ENCODE assay signal across 11 cellular contexts in the genomic region with DNA sequence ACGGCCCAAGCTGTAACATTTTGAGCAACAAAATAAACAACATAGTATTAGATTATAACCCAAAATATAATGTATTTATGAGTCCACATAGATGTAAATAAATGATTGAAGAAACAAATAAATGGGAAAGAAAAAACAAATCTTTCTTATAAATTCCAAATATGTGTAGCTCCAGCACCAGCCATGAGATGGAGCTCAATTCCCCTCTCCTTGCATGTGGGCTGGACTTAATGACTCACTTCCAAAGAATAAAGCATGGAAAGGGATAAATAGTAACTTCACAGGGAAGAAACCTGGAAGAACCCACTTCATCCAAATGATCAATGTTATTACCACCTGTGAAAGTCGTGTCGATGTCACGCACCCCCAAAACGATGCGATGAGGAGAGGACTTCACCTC.
DNase-seq lines count a peak whose midpoint lies in the region; ATAC-seq and TF ChIP-seq lines count a peak whose summit lies in the region.
"Had no signal": no experiment of that assay in that cellular context is flagged by ENCODE, and none has a peak within 500 bp of the region (broad histone marks: within the 10 kb centered on the region; RNA-seq: fewer than 3 reads in every experiment).

No MANE protein-coding gene starts in this region.

- H3K4me3 Mint-ChIP-seq in progenitor cell of endocrine pancreas (ENCODE audit: low read depth): no peak overlapping the region
- H3K4me3 Mint-ChIP-seq in stimulated activated effector memory CD8-positive, alpha-beta T cell treated with anti-CD3 and anti-CD28 coated beads, Interleukin-12 subunit alpha, Interleukin-12 subunit beta, amount 100 ng/mL, for 72 hours: no peak overlapping the region
- H3K4me3 Mint-ChIP-seq: stimulated activated naive CD8-positive, alpha-beta T cell treated with anti-CD3 and anti-CD28 coated beads, Interleukin-15, amount 100 ng/mL, for 72 hours; T-helper 1 cell treated with Interleukin-12 subunit alpha and Interleukin-12 subunit beta and Interleukin-4 antibody, amounts not matched to agents 30 μg/mL and 1 μg/mL, for 36 hours had no signal

- no peak overlapping the region for H3K27ac Mint-ChIP-seq in progenitor cell of endocrine pancreas
- no peak overlapping the region for H3K27ac Mint-ChIP-seq in stimulated activated effector memory CD8-positive, alpha-beta T cell treated with anti-CD3 and anti-CD28 coated beads, Interleukin-12 subunit alpha, Interleukin-12 subunit beta, amount 100 ng/mL, for 72 hours
- H3K27ac Mint-ChIP-seq: T-helper 1 cell treated with Interleukin-12 subunit alpha and Interleukin-12 subunit beta and Interleukin-4 antibody, amounts not matched to agents 30 μg/mL and 1 μg/mL, for 36 hours had no signal

- H3K4me3 ChIP-seq in OCI-LY3 (ENCODE audit: low read length): no peak overlapping the region
- no peak overlapping the region for H3K4me3 ChIP-seq in epithelial cell of esophagus (ENCODE audit: low read length)
- H3K4me3 ChIP-seq in stomach: no peak overlapping the region

- H3K27me3 ChIP-seq in OCI-LY3 (ENCODE audit: low read depth, low read length) (no peaks in the 10 kb centered on the region), stomach (peaks cover 0 to 6% (median 0%) of the 10 kb centered on the region in 3 donors)

- no peak overlapping the region for H2AFZ ChIP-seq in OCI-LY3 (ENCODE audit: low read depth, low read length)

- no peak overlapping the region for H3K9ac ChIP-seq in OCI-LY3 (ENCODE audit: low read length)

- H3K36me3 ChIP-seq in OCI-LY3 (replicated peaks; ENCODE audit: low read depth, low read length) (no peaks in the 10 kb centered on the region), stomach (no peaks in the 10 kb centered on the region)

- no peaks in the 10 kb centered on the region for H4K20me1 ChIP-seq in OCI-LY3 (ENCODE audit: insufficient read depth, low read length)

- TF ChIP-seq CTCF in OCI-LY3 (IDR thresholded peaks at IDR 0.05; ENCODE audit: low read depth, low read length) (peak; percentile 28; the same call in 1 of the 2 replicates), epithelial cell of esophagus (IDR thresholded peaks at IDR 0.05; ENCODE audit: insufficient read depth, low read depth, low read length, missing control alignments) (peak; percentile 74), progenitor cell of endocrine pancreas (IDR thresholded peaks at IDR 0.05; ENCODE audit: unreplicated experiment) (peak; percentile 26), stomach (IDR thresholded peaks at IDR 0.05) (no peak)

- H3K27me3 Mint-ChIP-seq in progenitor cell of endocrine pancreas: no peaks in the 10 kb centered on the region
- H3K27me3 Mint-ChIP-seq: stimulated activated naive CD8-positive, alpha-beta T cell treated with anti-CD3 and anti-CD28 coated beads, Interleukin-15, amount 100 ng/mL, for 72 hours had no signal

- H3K79me2 ChIP-seq in OCI-LY3 (ENCODE audit: low read length): no peaks in the 10 kb centered on the region

- H3K4me1 ChIP-seq in OCI-LY3 (ENCODE audit: low read length): no peaks in the 10 kb centered on the region
- no peaks in the 10 kb centered on the region for H3K4me1 ChIP-seq in stomach

- TF ChIP-seq EP300 in stomach (IDR thresholded peaks at IDR 0.05): no peak

- no peaks in the 10 kb centered on the region for H3K36me3 Mint-ChIP-seq in progenitor cell of endocrine pancreas (ENCODE audit: insufficient read depth)
- H3K36me3 Mint-ChIP-seq in stimulated activated effector memory CD8-positive, alpha-beta T cell treated with anti-CD3 and anti-CD28 coated beads, Interleukin-12 subunit alpha, Interleukin-12 subunit beta, amount 100 ng/mL, for 72 hours: peaks cover 6% of the 10 kb centered on the region

- 83 to 91% (median 87%) methylated on average over 6 of the region's 6 CpGs for WGBS in stomach, 5 donors

- H3K4me1 Mint-ChIP-seq in progenitor cell of endocrine pancreas (ENCODE audit: low read depth): no peaks in the 10 kb centered on the region
- H3K4me1 Mint-ChIP-seq in stimulated activated effector memory CD8-positive, alpha-beta T cell treated with anti-CD3 and anti-CD28 coated beads, Interleukin-12 subunit alpha, Interleukin-12 subunit beta, amount 100 ng/mL, for 72 hours: no peaks in the 10 kb centered on the region

- no peak for TF ChIP-seq POLR2A in stomach (IDR thresholded peaks at IDR 0.05)

- no peaks in the 10 kb centered on the region for H3K9me3 Mint-ChIP-seq in progenitor cell of endocrine pancreas (ENCODE audit: low read depth)
- peaks cover 2% of the 10 kb centered on the region for H3K9me3 Mint-ChIP-seq in stimulated activated effector memory CD8-positive, alpha-beta T cell treated with anti-CD3 and anti-CD28 coated beads, Interleukin-12 subunit alpha, Interleukin-12 subunit beta, amount 100 ng/mL, for 72 hours

- peak; percentile 55 for DNase-seq in H4 (ENCODE audit: low spot score)
- DNase-seq in epithelial cell of esophagus (ENCODE audit: low read depth): peak; percentile 73
- no peak for DNase-seq in progenitor cell of endocrine pancreas (ENCODE audit: low spot score, unreplicated experiment)
- DNase-seq in stomach: no peak
- no peak for DNase-seq in stimulated activated effector memory CD8-positive, alpha-beta T cell treated with anti-CD3 and anti-CD28 coated beads, Interleukin-12 subunit alpha, Interleukin-12 subunit beta, amount 100 ng/mL, for 72 hours (ENCODE audit: low spot score in 2 of 2)
- no peak for DNase-seq in activated CD4-positive, alpha-beta T cell treated with anti-CD3 and anti-CD28 coated beads, Interleukin-2, amount 50 U/mL, for 1 hour
- DNase-seq: NCI-H1436; right cardiac atrium; stimulated activated naive CD8-positive, alpha-beta T cell treated with anti-CD3 and anti-CD28 coated beads, Interleukin-15, amount 100 ng/mL, for 72 hours had no signal

- ATAC-seq in stimulated activated effector memory CD8-positive, alpha-beta T cell treated with anti-CD3 and anti-CD28 coated beads, Interleukin-12 subunit alpha, Interleukin-12 subunit beta, amount 100 ng/mL, for 72 hours: no peak
- ATAC-seq: right cardiac atrium; stimulated activated naive CD8-positive, alpha-beta T cell treated with anti-CD3 and anti-CD28 coated beads, Interleukin-15, amount 100 ng/mL, for 72 hours had no signal

- H3K9me3 ChIP-seq in OCI-LY3 (ENCODE audit: insufficient read depth, low read length): no peaks in the 10 kb centered on the region
- H3K9me3 ChIP-seq in stomach: no peaks in the 10 kb centered on the region

- intact Hi-C loops in stomach (cut with DNase I; ENCODE audit: low total_unique reads): no loop called here

- H3K4me2 ChIP-seq in OCI-LY3 (ENCODE audit: low read length): no peak overlapping the region

- no peak overlapping the region for H3K27ac ChIP-seq in OCI-LY3 (ENCODE audit: low read length)
- no peak overlapping the region for H3K27ac ChIP-seq in stomach

Comparison
In these comparisons a context has a peak if more than half of its experiments do, and no peak if none do; other contexts are left out.
1. DNase-seq: peak in H4 (single experiment) and epithelial cell of esophagus (single experiment); none in progenitor cell of endocrine pancreas (single experiment), stomach (single experiment), stimulated activated effector memory CD8-positive, alpha-beta T cell treated with anti-CD3 and anti-CD28 coated beads, Interleukin-12 subunit alpha, Interleukin-12 subunit beta, amount 100 ng/mL, for 72 hours (0 of 2) and activated CD4-positive, alpha-beta T cell treated with anti-CD3 and anti-CD28 coated beads, Interleukin-2, amount 50 U/mL, for 1 hour (single experiment).
2. CTCF ChIP-seq: peak in OCI-LY3 (single experiment), epithelial cell of esophagus (single experiment) and progenitor cell of endocrine pancreas (single experiment); none in stomach (0 of 7).